ENCODE assay signal across 16 cellular contexts in genomic region chr4:61462451-61463326, GRCh38.
A peak's percentile ranks its signal among the peaks of the same experiment; 100 is the strongest.
DNase-seq lines count a peak whose midpoint lies in the region; ATAC-seq and TF ChIP-seq lines count a peak whose summit lies in the region.
"Had no signal": no experiment of that assay in that cellular context is flagged by ENCODE, and none has a peak within 500 bp of the region (broad histone marks: within the 10 kb centered on the region; RNA-seq: fewer than 3 reads in every experiment).

No MANE protein-coding gene starts in this region.

- H3K4me2 ChIP-seq in osteoblast (ENCODE audit: insufficient read depth, low read length), result no peak overlapping the region

- H3K36me3 ChIP-seq in osteoblast (ENCODE audit: insufficient read depth, low read length), result no peaks in the 10 kb centered on the region
- H3K36me3 ChIP-seq in effector memory CD4-positive, alpha-beta T cell (ENCODE audit: control insufficient read depth, insufficient read depth, low read length), result no peaks in the 10 kb centered on the region
- H3K36me3 ChIP-seq: gastroesophageal sphincter, left ventricle myocardium inferior, ovary had no signal

- H3K27ac ChIP-seq in RWPE1, result peak overlapping the region; percentile 69
- peak overlapping the region; percentile 95 for H3K27ac ChIP-seq in epithelial cell of prostate
- no peak overlapping the region for H3K27ac ChIP-seq in osteoblast (ENCODE audit: low read depth, low read length)
- H3K27ac ChIP-seq in effector memory CD4-positive, alpha-beta T cell (ENCODE audit: insufficient read depth, low read length, poor library complexity, severe bottlenecking), result no peak overlapping the region
- H3K27ac ChIP-seq: gastroesophageal sphincter, HL-60, left ventricle myocardium inferior, ovary had no signal

- H3K9me3 ChIP-seq in osteoblast (ENCODE audit: low read depth, low read length), result no peaks in the 10 kb centered on the region
- peaks cover 5% of the 10 kb centered on the region for H3K9me3 ChIP-seq in effector memory CD4-positive, alpha-beta T cell (ENCODE audit: control insufficient read depth, low read length)
- H3K9me3 ChIP-seq: gastroesophageal sphincter, left ventricle myocardium inferior, ovary had no signal

- TF ChIP-seq CTCF in RWPE1 (conservative IDR thresholded peaks at IDR 0.05; ENCODE audit: low read depth), result no peak
- TF ChIP-seq CTCF in osteoblast (IDR thresholded peaks at IDR 0.05; ENCODE audit: extremely low read depth, low read depth, low read length), result no peak

- POLR2A ChIA-PET in RWPE1 (lab: Yijun Ruan, JAX; ENCODE audit: low non-redundant PET), result no interaction called here

- ATAC-seq in HG03354 (IDR thresholded peaks at IDR 0.05; ENCODE audit: poor library complexity, severe bottlenecking, unreplicated experiment), result no peak
- ATAC-seq: gastroesophageal sphincter had no signal

- H3K27me3 ChIP-seq in osteoblast (ENCODE audit: insufficient read depth, low read length), result no peaks in the 10 kb centered on the region
- no peaks in the 10 kb centered on the region for H3K27me3 ChIP-seq in effector memory CD4-positive, alpha-beta T cell (replicated peaks; ENCODE audit: control insufficient read depth, insufficient read depth, low read length, poor library complexity, severe bottlenecking)
- H3K27me3 ChIP-seq: gastroesophageal sphincter, ovary had no signal

- no peaks in the 10 kb centered on the region for H4K20me1 ChIP-seq in osteoblast (ENCODE audit: insufficient read depth, low read length)

- CTCF ChIA-PET in RWPE1 (lab: Yijun Ruan, JAX), result no interaction called here

- H3K79me2 ChIP-seq in osteoblast (ENCODE audit: insufficient read depth, low read length), result no peaks in the 10 kb centered on the region

- peak; percentile 3 for DNase-seq in EL
- peak; percentile 83 for DNase-seq in RWPE1 (ENCODE audit: low spot score)
- peak; percentile 74 for DNase-seq in epithelial cell of prostate (ENCODE audit: low read depth, low spot score)
- DNase-seq in osteoblast (ENCODE audit: insufficient read length, low spot score, missing footprints), result peak; percentile 2
- DNase-seq in DMS153 (lab: John Stamatoyannopoulos, UW), result no peak
- DNase-seq in effector memory CD4-positive, alpha-beta T cell, result no peak
- DNase-seq in activated CD4-positive, CD25-positive, alpha-beta regulatory T cell treated with anti-CD3 and anti-CD28 coated beads, Interleukin-2, amount 50 U/mL, for 72 hours, result no peak
- DNase-seq: amygdala; CD4-positive, CD25-positive, alpha-beta regulatory T cell; left ventricle myocardium inferior; NCI-H1436 treated with DMSO at 0.1 percent for 48 hours; ovary; T-helper 2 cell had no signal

- no peaks in the 10 kb centered on the region for H3K4me1 ChIP-seq in osteoblast (ENCODE audit: insufficient read depth, low read length)
- no peaks in the 10 kb centered on the region for H3K4me1 ChIP-seq in effector memory CD4-positive, alpha-beta T cell (ENCODE audit: control insufficient read depth, insufficient read depth, low read length, poor library complexity, severe bottlenecking)
- H3K4me1 ChIP-seq: left ventricle myocardium inferior had no signal

- H3K4me3 ChIP-seq in osteoblast (ENCODE audit: insufficient read depth, low read length), result no peak overlapping the region
- no peak overlapping the region for H3K4me3 ChIP-seq in effector memory CD4-positive, alpha-beta T cell (ENCODE audit: insufficient read depth, low read depth, low read length, poor library complexity, severe bottlenecking)
- H3K4me3 ChIP-seq: gastroesophageal sphincter, left ventricle myocardium inferior, ovary had no signal

- H2AFZ ChIP-seq in osteoblast (ENCODE audit: low read length), result no peak overlapping the region

Comparison
In these comparisons a context has a peak if more than half of its experiments do, and no peak if none do; other contexts are left out.
1. DNase-seq: peak in EL (single experiment), RWPE1 (single experiment), epithelial cell of prostate (single experiment) and osteoblast (single experiment); none in DMS153 (single experiment), effector memory CD4-positive, alpha-beta T cell (0 of 3) and activated CD4-positive, CD25-positive, alpha-beta regulatory T cell treated with anti-CD3 and anti-CD28 coated beads, Interleukin-2, amount 50 U/mL, for 72 hours (single experiment).
2. H3K27ac ChIP-seq: peak in RWPE1 (single experiment) and epithelial cell of prostate (single experiment); none in osteoblast (single experiment) and effector memory CD4-positive, alpha-beta T cell (single experiment).